Comparison of ENCODE assay signal across 20 cellular contexts in the genomic region with DNA sequence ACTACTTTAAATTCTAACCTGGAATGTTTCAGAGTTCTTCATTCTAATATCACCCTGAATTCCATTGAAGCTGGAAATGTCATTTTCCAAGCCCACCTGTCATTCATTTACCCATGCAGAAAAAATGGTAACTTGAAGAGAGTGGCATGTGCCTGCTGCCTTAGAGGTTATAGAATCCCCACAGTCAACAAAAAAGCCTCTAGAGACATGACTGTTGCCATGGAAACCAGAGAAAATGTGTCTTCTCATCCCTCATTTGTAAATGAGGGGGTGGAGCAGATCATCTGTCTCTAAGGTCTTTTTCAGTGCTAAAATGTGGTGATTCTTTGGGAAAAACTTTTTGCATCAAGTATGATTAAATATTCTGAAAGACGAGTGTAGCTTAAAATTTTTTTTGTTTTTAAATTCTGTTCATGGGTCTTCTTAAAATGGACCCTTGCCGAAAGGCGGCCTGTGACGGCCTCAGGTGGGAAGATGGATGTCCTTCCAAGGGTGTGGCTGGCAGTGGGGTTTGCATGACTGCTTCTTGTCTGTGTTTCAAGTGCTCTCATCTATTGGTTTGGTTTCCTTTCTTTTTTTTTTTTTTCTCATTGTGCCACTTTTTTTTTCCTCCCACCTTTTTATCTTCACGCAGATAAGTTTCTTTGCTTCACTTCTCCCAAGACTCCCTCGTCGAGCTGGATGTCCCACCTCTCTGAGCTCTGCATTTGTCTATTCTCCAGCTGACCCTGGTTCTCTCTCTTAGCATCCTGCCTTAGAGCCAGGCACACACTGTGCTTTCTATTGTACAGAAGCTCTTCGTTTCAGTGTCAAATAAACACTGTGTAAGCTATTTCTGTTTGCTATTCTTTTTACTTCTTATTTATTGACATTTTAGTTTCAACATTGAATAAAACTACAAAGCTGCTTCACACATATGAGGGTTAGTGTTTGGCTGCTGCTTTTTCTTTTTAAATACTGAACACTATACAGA. TPM values are rescaled to one million over a fixed set of nuclear protein-coding genes. Genes with fewer than 3 reads are reported as not detected.
DNase-seq lines count a peak whose midpoint lies in the region; ATAC-seq and FAIRE-seq lines count a peak whose summit lies in the region.
"Had no signal": no experiment of that assay in that cellular context is flagged by ENCODE, and none has a peak within 500 bp of the region (broad histone marks: within the 10 kb centered on the region; RNA-seq: fewer than 3 reads in every experiment).

No MANE protein-coding gene starts in this region.

- H3K27me3 ChIP-seq in stomach smooth muscle (ENCODE audit: control insufficient read depth in 1 of 2, insufficient read depth in 2 of 2, low read length in 2 of 2): no peaks in the 10 kb centered on the region
- H3K27me3 ChIP-seq: MG63 had no signal

- peak overlapping the region; percentile 58 for H3K27ac ChIP-seq in stomach smooth muscle (ENCODE audit: low read length)

- no peak overlapping the region for H3K9ac ChIP-seq in stomach smooth muscle (ENCODE audit: low read length in 2 of 2)

- peak in 2 of 3 experiments; percentile 15 to 57 for DNase-seq in NCI-H1417 (lab: John Stamatoyannopoulos, UW)
- DNase-seq in NCI-H1417 treated with DMSO at 0.1 percent for 48 hours (lab: John Stamatoyannopoulos, UW): no peak
- DNase-seq in RCC 7860 (ENCODE audit: low spot score): peak; percentile 34
- peak; percentile 54 for DNase-seq in glomerular visceral epithelial cell (ENCODE audit: extremely low spot score)
- DNase-seq in activated CD8-positive, alpha-beta T cell treated with anti-CD3 and anti-CD28 coated beads, Interleukin-2, amount 10 ng/mL, durations not matched to agents 7 days and 5 days: no peak
- DNase-seq in hippocampal formation (lab: John Stamatoyannopoulos, UW): no peak
- no peak for DNase-seq in middle frontal gyrus (ENCODE audit: extremely low spot score, low spot score)
- DNase-seq: activated CD4-positive, alpha-beta memory T cell treated with anti-CD3 and anti-CD28 coated beads, Interleukin-2, amount 10 ng/mL, durations not matched to agents 7 days and 5 days; aorta; effector CD4-positive, alpha-beta T cell; MG63; NCI-H510A treated with DMSO at 0.1 percent for 48 hours; T1000 had no signal

- H3K27me3 Mint-ChIP-seq in activated CD8-positive, alpha-beta T cell treated with anti-CD3 and anti-CD28 coated beads, Interleukin-2, amount 10 ng/mL, durations not matched to agents 7 days and 5 days (ENCODE audit: low read depth): no peaks in the 10 kb centered on the region
- H3K27me3 Mint-ChIP-seq: activated CD4-positive, alpha-beta memory T cell treated with anti-CD3 and anti-CD28 coated beads, Interleukin-2, amount 10 ng/mL, durations not matched to agents 7 days and 5 days had no signal

- H3K36me3 Mint-ChIP-seq in activated CD8-positive, alpha-beta T cell treated with anti-CD3 and anti-CD28 coated beads, Interleukin-2, amount 10 ng/mL, durations not matched to agents 7 days and 5 days (ENCODE audit: low read depth): no peaks in the 10 kb centered on the region

- H3K4me1 Mint-ChIP-seq in activated CD8-positive, alpha-beta T cell treated with anti-CD3 and anti-CD28 coated beads, Interleukin-2, amount 10 ng/mL, durations not matched to agents 7 days and 5 days (ENCODE audit: low read depth): no peaks in the 10 kb centered on the region

- no peak for FAIRE-seq in RCC 7860 (lab: Jason Lieb, UNC)
- FAIRE-seq: A204.1, D721Med, GM12891, islet of Langerhans had no signal

- H3K4me3 ChIP-seq in stomach smooth muscle (ENCODE audit: low read length in 2 of 2): no peak overlapping the region
- H3K4me3 ChIP-seq: MG63 had no signal

- CTCF ChIA-PET in activated CD8-positive, alpha-beta T cell treated with anti-CD3 and anti-CD28 coated beads, Interleukin-2, amount 10 ng/mL, durations not matched to agents 7 days and 5 days (lab: Charles Lee): interaction anchor here (1.4 to 8.5 kb wide), 2 partner anchors 18 to 29 kb away, joined by 6 to 65 read pairs; no protein-coding TSS in a partner anchor

- peaks cover 44% of the 10 kb centered on the region for H3K4me1 ChIP-seq in stomach smooth muscle (ENCODE audit: control insufficient read depth, insufficient read depth, low read length)

- H3K36me3 ChIP-seq in stomach smooth muscle (ENCODE audit: control insufficient read depth in 2 of 2, insufficient read depth in 2 of 2, low read length in 2 of 2): peaks cover 70 to 85% of the 10 kb centered on the region in 2 donors

- H3K9me3 ChIP-seq in stomach smooth muscle (ENCODE audit: control insufficient read depth in 2 of 2, low read length in 2 of 2): no peaks in the 10 kb centered on the region
- H3K9me3 ChIP-seq: MG63 had no signal

- POLR2A ChIA-PET in activated CD8-positive, alpha-beta T cell treated with anti-CD3 and anti-CD28 coated beads, Interleukin-2, amount 10 ng/mL, durations not matched to agents 7 days and 5 days (lab: Charles Lee): interaction anchor here (0.6 kb wide), 1 partner anchor 107 kb away, joined by 3 read pairs; no protein-coding TSS in a partner anchor

- no peak for ATAC-seq in activated CD8-positive, alpha-beta T cell treated with anti-CD3 and anti-CD28 coated beads, Interleukin-2, amount 10 ng/mL, durations not matched to agents 7 days and 5 days

- H3K27ac Mint-ChIP-seq in activated CD8-positive, alpha-beta T cell treated with anti-CD3 and anti-CD28 coated beads, Interleukin-2, amount 10 ng/mL, durations not matched to agents 7 days and 5 days: no peak overlapping the region
- H3K27ac Mint-ChIP-seq: activated CD4-positive, alpha-beta memory T cell treated with anti-CD3 and anti-CD28 coated beads, Interleukin-2, amount 10 ng/mL, durations not matched to agents 7 days and 5 days; activated T-helper 2 cell treated with anti-CD3 and anti-CD28 coated beads, Interferon-gamma antibody, Interleukin-2, Interleukin-4, amounts not matched to agents 10 μg/mL and 5 μg/mL and 100 μg/mL, durations not matched to agents 14 hours and 24 hours and 36 hours had no signal

- H3K4me3 Mint-ChIP-seq in activated CD8-positive, alpha-beta T cell treated with anti-CD3 and anti-CD28 coated beads, Interleukin-2, amount 10 ng/mL, durations not matched to agents 7 days and 5 days: no peak overlapping the region
- H3K4me3 Mint-ChIP-seq: activated CD4-positive, alpha-beta memory T cell treated with anti-CD3 and anti-CD28 coated beads, Interleukin-2, amount 10 ng/mL, durations not matched to agents 7 days and 5 days; neural crest cell had no signal

- no peaks in the 10 kb centered on the region for H3K9me3 Mint-ChIP-seq in activated CD8-positive, alpha-beta T cell treated with anti-CD3 and anti-CD28 coated beads, Interleukin-2, amount 10 ng/mL, durations not matched to agents 7 days and 5 days (ENCODE audit: insufficient read depth)
- H3K9me3 Mint-ChIP-seq: activated CD4-positive, alpha-beta memory T cell treated with anti-CD3 and anti-CD28 coated beads, Interleukin-2, amount 10 ng/mL, durations not matched to agents 7 days and 5 days; activated T-helper 2 cell treated with anti-CD3 and anti-CD28 coated beads, Interferon-gamma antibody, Interleukin-2, Interleukin-4, amounts not matched to agents 10 μg/mL and 5 μg/mL and 100 μg/mL, durations not matched to agents 14 hours and 24 hours and 36 hours; neural crest cell had no signal

RNA-seq across cellular contexts. Expression of a gene that starts 23.0 kb away (rescaled TPM):
- total RNA-seq in activated CD8-positive, alpha-beta T cell treated with anti-CD3 and anti-CD28 coated beads, Interleukin-2, amount 10 ng/mL, durations not matched to agents 7 days and 5 days: 1 to 10 TPM; 7.4 to 7.8 TPM

RNA-seq across cellular contexts. Expression of a gene that starts 56.1 kb away (rescaled TPM):
- 10 to 100 TPM in 1 of 2 experiments, 1 to 10 TPM in 1; 9.7 to 11.1 TPM for total RNA-seq in activated CD8-positive, alpha-beta T cell treated with anti-CD3 and anti-CD28 coated beads, Interleukin-2, amount 10 ng/mL, durations not matched to agents 7 days and 5 days

Comparison
In these comparisons a context has a peak if more than half of its experiments do, and no peak if none do; other contexts are left out.
1. DNase-seq: peak in NCI-H1417 (2 of 3), RCC 7860 (single experiment) and glomerular visceral epithelial cell (single experiment); none in NCI-H1417 treated with DMSO at 0.1 percent for 48 hours (single experiment), activated CD8-positive, alpha-beta T cell treated with anti-CD3 and anti-CD28 coated beads, Interleukin-2, amount 10 ng/mL, durations not matched to agents 7 days and 5 days (single experiment), hippocampal formation (0 of 2) and middle frontal gyrus (single experiment).